ENCODE assay signal across 10 cellular contexts in the genomic region with DNA sequence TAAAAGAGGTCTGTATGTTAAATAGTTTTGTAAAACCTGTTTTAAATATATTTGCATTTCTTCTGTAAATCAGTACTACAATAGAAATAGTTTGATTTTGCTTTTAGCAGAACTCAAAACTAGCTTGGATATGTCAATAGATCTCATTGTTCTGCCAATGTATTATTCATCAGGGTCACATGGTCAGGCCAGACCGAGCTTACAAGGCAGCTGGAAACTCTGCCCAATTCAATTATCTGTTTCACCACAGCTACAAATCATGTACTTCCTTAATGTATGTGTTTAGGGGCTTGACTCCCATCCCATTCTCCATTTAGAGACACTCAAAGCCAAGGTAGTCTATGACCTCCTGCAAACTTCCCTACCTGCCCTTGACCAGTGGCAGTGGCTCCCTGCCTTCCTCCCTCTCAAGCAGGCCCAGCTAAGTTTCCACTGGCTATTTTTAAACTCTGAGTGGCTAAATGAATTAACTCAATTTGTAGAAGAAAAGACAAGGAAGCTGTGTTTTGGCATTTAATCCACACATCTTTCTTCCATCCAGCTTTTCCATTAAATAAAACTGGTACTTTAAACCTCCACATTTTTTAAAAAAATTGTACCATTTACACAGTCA. TPM values are rescaled to one million over a fixed set of nuclear protein-coding genes. Genes with fewer than 3 reads are reported as not detected.
DNase-seq lines count a peak whose midpoint lies in the region; ATAC-seq, FAIRE-seq and TF ChIP-seq lines count a peak whose summit lies in the region.
"Had no signal": no experiment of that assay in that cellular context is flagged by ENCODE, and none has a peak within 500 bp of the region (broad histone marks: within the 10 kb centered on the region; RNA-seq: fewer than 3 reads in every experiment).

No MANE protein-coding gene starts in this region.

- H3K9me3 Mint-ChIP-seq in activated naive CD4-positive, alpha-beta T cell treated with anti-CD3 and anti-CD28 coated beads, Interleukin-2, amount 50 U/mL, for 72 hours = peaks cover 5 to 12% of the 10 kb centered on the region in 2 donors

- H3K36me3 ChIP-seq in Karpas-422 (ENCODE audit: insufficient read depth, low read length) = no peaks in the 10 kb centered on the region
- no peaks in the 10 kb centered on the region for H3K36me3 ChIP-seq in GM12878 (ENCODE audit: control insufficient read depth in 2 of 2, insufficient read depth in 2 of 2, low read length in 1 of 2)
- no peaks in the 10 kb centered on the region for H3K36me3 ChIP-seq in left ventricle myocardium inferior
- H3K36me3 ChIP-seq in gastrocnemius medialis = no peaks in the 10 kb centered on the region

- H3K36me3 Mint-ChIP-seq in activated naive CD4-positive, alpha-beta T cell treated with anti-CD3 and anti-CD28 coated beads, Interleukin-2, amount 50 U/mL, for 72 hours = peaks cover 0 to 5% of the 10 kb centered on the region in 2 donors

- BruUV-seq in GM12878 (replicated peaks; lab: Mats Ljungman, UMichigan) = no TSS peak

- ATAC-seq in GM12878 = no peak
- ATAC-seq in gastrocnemius medialis = peak; percentile 90 to 92
- ATAC-seq in HG03175 (IDR thresholded peaks at IDR 0.05; ENCODE audit: unreplicated experiment) = no peak
- no peak for ATAC-seq in activated naive CD4-positive, alpha-beta T cell treated with anti-CD3 and anti-CD28 coated beads, Interleukin-2, amount 50 U/mL, for 72 hours

- H3K79me2 ChIP-seq in Karpas-422 (ENCODE audit: low read length) (no peaks in the 10 kb centered on the region), GM12878 (ENCODE audit: control insufficient read depth, insufficient read depth, low read length) (no peaks in the 10 kb centered on the region)

- no peaks in the 10 kb centered on the region for H3K9me2 ChIP-seq in Karpas-422 (replicated peaks; ENCODE audit: insufficient read depth, low read length)

- 0% methylated on average over 1 of the region's 1 CpG for WGBS in GM12878 (ENCODE audit: insufficient coverage, insufficient replicate concordance, low lambda C conversion rate, missing lambda C conversion rate)

- H3K27me3 ChIP-seq in Karpas-422 (ENCODE audit: low read length) = no peaks in the 10 kb centered on the region
- H3K27me3 ChIP-seq in GM12878 (replicated peaks in 1 of 2; ENCODE audit: control insufficient read depth in 2 of 2, insufficient read depth in 2 of 2, low read length in 1 of 2) = no peaks in the 10 kb centered on the region
- no peaks in the 10 kb centered on the region for H3K27me3 ChIP-seq in left ventricle myocardium inferior (ENCODE audit: low read depth)
- H3K27me3 ChIP-seq in gastrocnemius medialis = no peaks in the 10 kb centered on the region

- POLR2A ChIA-PET in GM12878 (lab: Charles Lee) = interaction anchor here (1.1 to 1.6 kb wide), 2 partner anchors 15 to 21 kb away, joined by 4 read pairs; no protein-coding TSS in a partner anchor

- H2AFZ ChIP-seq in Karpas-422 (ENCODE audit: low read length) (no peak overlapping the region), GM12878 (ENCODE audit: control insufficient read depth, low read depth, low read length) (no peak overlapping the region)

- FAIRE-seq in GM12878 (lab: Jason Lieb, UNC) = no peak

- no peak overlapping the region for H3K4me2 ChIP-seq in Karpas-422 (ENCODE audit: low read depth, low read length, poor library complexity, severe bottlenecking)
- no peak overlapping the region for H3K4me2 ChIP-seq in GM12878 (ENCODE audit: control insufficient read depth, insufficient read depth)

- no peaks in the 10 kb centered on the region for H3K4me1 ChIP-seq in Karpas-422 (ENCODE audit: low read length)
- H3K4me1 ChIP-seq in GM12878 (ENCODE audit: control insufficient read depth, insufficient read depth, low read length) = no peaks in the 10 kb centered on the region
- peaks cover 21% of the 10 kb centered on the region for H3K4me1 ChIP-seq in left ventricle myocardium inferior
- H3K4me1 ChIP-seq in gastrocnemius medialis = peaks cover 17 to 24% of the 10 kb centered on the region in 2 donors

- in situ Hi-C loops in GM12878 (cut with MboI) = no loop called here
- in situ Hi-C loops in gastrocnemius medialis (cut with MboI; ENCODE audit: low sequenced_read_pairs in 4 of 4) = no loop called here
- in situ Hi-C loops in GM13976 (cut with MboI; ENCODE audit: low sequenced_read_pairs, unreplicated experiment) = no loop called here

- H3K9me3 ChIP-seq in Karpas-422 (ENCODE audit: low read length) (no peaks in the 10 kb centered on the region), GM12878 (replicated peaks; ENCODE audit: control insufficient read depth, insufficient read depth, low read length) (no peaks in the 10 kb centered on the region), left ventricle myocardium inferior (replicated peaks) (peaks cover 10% of the 10 kb centered on the region), gastrocnemius medialis (no peaks in the 10 kb centered on the region)

- no peak for TF ChIP-seq EP300 in GM12878 (IDR thresholded peaks at IDR 0.05; ENCODE audit: borderline replicate concordance in 1 of 2, control insufficient read depth in 1 of 2, low read depth in 2 of 2, low read length in 2 of 2)

- H3K4me3 ChIP-seq in Karpas-422 (ENCODE audit: low read length) (no peak overlapping the region), GM12878 (no peak overlapping the region), left ventricle myocardium inferior (no peak overlapping the region), gastrocnemius medialis (peak overlapping the region in 3 of 4 donors; percentile 1 to 4 (median 4))
- H3K4me3 ChIP-seq: SK-N-MC had no signal

- H3K9ac ChIP-seq in Karpas-422 (ENCODE audit: low read length) = no peak overlapping the region
- no peak overlapping the region for H3K9ac ChIP-seq in GM12878 (ENCODE audit: control insufficient read depth, insufficient read depth, low read length)

- intact Hi-C loops in GM12878 (cut with micrococcal nuclease; ENCODE audit: unreplicated experiment) = no loop called here
- intact Hi-C loops in left ventricle myocardium inferior (cut with micrococcal nuclease) = no loop called here
- intact Hi-C loops in gastrocnemius medialis (cut with DNase I; ENCODE audit: low total_unique reads) = loop anchor here (2.0 kb wide), 1 partner anchor 47 kb away; a partner anchor contains a TSS

- peak; percentile 22 for DNase-seq in Karpas-422
- DNase-seq in GM12878 (ENCODE audit: low read depth, low spot score) = no peak
- no peak for DNase-seq in left ventricle myocardium inferior
- no peak for DNase-seq in gastrocnemius medialis
- no peak for DNase-seq in NK-92 treated with Interleukin-12 subunit alpha and Interleukin-12 subunit beta, amount 100 ng/mL, for 24 hours (lab: John Stamatoyannopoulos, UW)
- DNase-seq in activated naive CD4-positive, alpha-beta T cell treated with anti-CD3 and anti-CD28 coated beads, Interleukin-2, amount 50 U/mL, for 72 hours (ENCODE audit: low spot score in 2 of 2) = no peak
- no peak for DNase-seq in GM13976 (ENCODE audit: low spot score)
- DNase-seq: NCI-H1048 had no signal

- H3K27ac ChIP-seq in Karpas-422 (ENCODE audit: low read length) (no peak overlapping the region), GM12878 (ENCODE audit: control insufficient read depth, insufficient read depth) (no peak overlapping the region), left ventricle myocardium inferior (replicated peaks) (peak overlapping the region; percentile 65), gastrocnemius medialis (peak overlapping the region; percentile 63 to 83 (median 75))
- H3K27ac ChIP-seq: SK-N-MC had no signal

- TF ChIP-seq POLR2A in GM12878 (IDR thresholded peaks at IDR 0.05; ENCODE audit: low read depth, low read length) (no peak), gastrocnemius medialis (IDR thresholded peaks at IDR 0.05) (no peak)

- no peak for TF ChIP-seq CTCF in GM12878 (IDR thresholded peaks at IDR 0.05 in 2 of 3, conservative IDR thresholded peaks at IDR 0.05 in 1 of 3; ENCODE audit: control insufficient read depth in 2 of 3, extremely low read depth in 1 of 3, insufficient read depth in 1 of 3, low read depth in 3 of 3, low read length in 3 of 3)
- TF ChIP-seq CTCF in left ventricle myocardium inferior (IDR thresholded peaks at IDR 0.05; ENCODE audit: borderline replicate concordance) = no peak
- no peak for TF ChIP-seq CTCF in gastrocnemius medialis (IDR thresholded peaks at IDR 0.05 in 4 of 5, conservative IDR thresholded peaks at IDR 0.05 in 1 of 5)
- TF ChIP-seq CTCF in GM13976 (IDR thresholded peaks at IDR 0.05; ENCODE audit: borderline replicate concordance, control extremely low read depth, extremely low read depth, insufficient read depth, missing control alignments) = no peak

- SMC1A ChIA-PET in GM12878 (lab: Charles Lee; ENCODE audit: uncharacterized antibody, unreplicated experiment) = interaction anchor here (0.6 to 2.2 kb wide), 13 partner anchors 13 to 458 kb away, joined by 3 to 10 read pairs (median 3); a partner anchor contains a TSS

- CTCF ChIA-PET in GM12878 (lab: Yijun Ruan, JAX) = interaction anchor here (0.7 to 2.3 kb wide), 7 partner anchors 9 to 114 kb away, joined by 3 to 6 read pairs (median 3); no protein-coding TSS in a partner anchor

- no peaks in the 10 kb centered on the region for H4K20me1 ChIP-seq in Karpas-422 (ENCODE audit: insufficient read depth, low read depth, low read length)
- H4K20me1 ChIP-seq in GM12878 (ENCODE audit: control insufficient read depth, insufficient read depth) = no peaks in the 10 kb centered on the region

- H3K27ac Mint-ChIP-seq in activated naive CD4-positive, alpha-beta T cell treated with anti-CD3 and anti-CD28 coated beads, Interleukin-2, amount 50 U/mL, for 72 hours = no peak overlapping the region

- TF ChIP-seq RAD21 in GM12878 (IDR thresholded peaks at IDR 0.05; ENCODE audit: insufficient read depth, low read depth, low read length) = no peak

- RAD21 ChIA-PET in GM12878 (lab: Charles Lee; ENCODE audit: unreplicated experiment) = interaction anchor here (1.0 to 1.7 kb wide), 5 partner anchors 11 to 48 kb away, joined by 3 to 4 read pairs (median 3); a partner anchor contains a TSS

RNA-seq across cellular contexts. Expression of a gene that starts 46.4 kb away (rescaled TPM):
- total RNA-seq in Karpas-422 (2014; rRNA removed; shearing (Covaris generic); ENCODE audit: low replicate concordance) = not detected in 2 replicates
- 0.10 TPM in 1 of 2 replicates, not detected in the other for total RNA-seq in GM12878 (2013; cell fraction: nucleolus; rRNA removed)
- total RNA-seq in GM12878 (2014; rRNA removed) = 0.05 TPM in 1 of 2 replicates, not detected in the other
- total RNA-seq in GM12878 (2014; rRNA removed; fragmentation: Illumina TruSeq; extraction: Trizol) = 0.27 TPM in 1 of 2 replicates, not detected in the other
- total RNA-seq in GM12878 (2021) = 0.95 and 1.0 TPM in 2 replicates
- polyA plus RNA-seq in GM12878 (2011; ENCODE audit: low read depth) = 0.30 TPM
- 5.0 and 5.1 TPM in 2 replicates for polyA plus RNA-seq in GM12878 (2011; rRNA removed)
- polyA plus RNA-seq in GM12878 (2011; cell fraction: cytosol; rRNA removed) = 2.8 and 3.6 TPM in 2 replicates
- 0.70 and 1.8 TPM in 2 replicates for polyA plus RNA-seq in GM12878 (2011; cell fraction: nucleus; rRNA removed)
- polyA plus RNA-seq in GM12878 (2012) = 0.95 and 1.3 TPM in 2 replicates
- not detected in 2 replicates for polyA plus RNA-seq in GM12878 (2014; fragmentation: Illumina TruSeq; extraction: Trizol)
- polyA plus RNA-seq in GM12878 (2014; fragmentation: Nextera tagmentation; extraction: Ambion mirVana) = under 1 TPM; 0.08 to 0.60 TPM
- polyA plus RNA-seq in GM12878 (2014; rRNA removed) = 0.13 TPM in 1 of 2 replicates, not detected in the other
- 1 to 10 TPM in 1 of 2 experiments, under 1 TPM in 1; 0.88 to 1.2 TPM for polyA plus RNA-seq in GM12878 (2016; fragmentation: Nextera tagmentation; extraction: Ambion mirVana)
- 1.4 and 4.6 TPM in 2 replicates for polyA minus RNA-seq in GM12878 (2011; rRNA and poly(A)+ RNA removed)
- polyA minus RNA-seq in GM12878 (2011; cell fraction: cytosol; rRNA and poly(A)+ RNA removed) = 3.6 TPM in 1 of 2 replicates, not detected in the other
- polyA minus RNA-seq in GM12878 (2011; cell fraction: nucleus; rRNA and poly(A)+ RNA removed) = 2.3 and 2.4 TPM in 2 replicates
- total RNA-seq in left ventricle myocardium inferior = 213 TPM
- 100 to 1,000 TPM; 231 to 290 (median 243) TPM for total RNA-seq in gastrocnemius medialis
- not detected for total RNA-seq in activated naive CD4-positive, alpha-beta T cell treated with anti-CD3 and anti-CD28 coated beads, Interleukin-2, amount 50 U/mL, for 72 hours

Comparison
In these comparisons a context has a peak if more than half of its experiments do, and no peak if none do; other contexts are left out.
1. H3K27ac ChIP-seq: peak in left ventricle myocardium inferior (single experiment) and gastrocnemius medialis (4 of 4); none in Karpas-422 (single experiment) and GM12878 (single experiment).
2. H3K4me3 ChIP-seq: peak in gastrocnemius medialis (3 of 4); none in Karpas-422 (single experiment), GM12878 (single experiment) and left ventricle myocardium inferior (single experiment).
3. ATAC-seq: peak in gastrocnemius medialis (2 of 2); none in GM12878 (single experiment), HG03175 (single experiment) and activated naive CD4-positive, alpha-beta T cell treated with anti-CD3 and anti-CD28 coated beads, Interleukin-2, amount 50 U/mL, for 72 hours (0 of 2).
4. RNA of a gene that starts 46.4 kb away (total RNA-seq): 231 to 290 TPM in gastrocnemius medialis and 213 TPM in left ventricle myocardium inferior (single experiment); 0.05 to 1.0 TPM in GM12878, not detected in Karpas-422 and not detected in activated naive CD4-positive, alpha-beta T cell treated with anti-CD3 and anti-CD28 coated beads, Interleukin-2, amount 50 U/mL, for 72 hours; every median in the first group is over 100 times any median in the second.